ENCODE assay signal across 25 cellular contexts in the genomic region with DNA sequence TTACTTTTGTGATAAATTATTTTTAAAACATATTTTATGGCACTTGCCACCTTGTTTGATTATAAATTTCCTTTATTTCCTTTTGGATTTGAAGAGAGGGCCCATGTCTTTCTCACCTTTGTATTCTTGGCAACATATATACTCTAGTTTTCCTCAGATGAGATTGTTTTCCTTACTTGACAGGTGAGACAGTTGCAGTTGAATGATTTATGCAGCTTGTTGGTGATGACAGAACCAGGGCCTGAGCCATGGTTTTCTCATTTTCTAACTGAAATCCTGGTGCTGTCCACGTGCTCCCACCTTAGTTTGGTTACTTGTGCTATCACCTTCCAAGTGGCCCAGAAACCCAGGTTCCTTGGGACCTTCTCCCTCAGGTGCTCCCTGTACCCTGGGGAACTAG. TPM values are rescaled to one million over a fixed set of nuclear protein-coding genes. Genes with fewer than 3 reads are reported as not detected.
DNase-seq lines count a peak whose midpoint lies in the region; ATAC-seq, FAIRE-seq and TF ChIP-seq lines count a peak whose summit lies in the region.
"Had no signal": no experiment of that assay in that cellular context is flagged by ENCODE, and none has a peak within 500 bp of the region (broad histone marks: within the 10 kb centered on the region; RNA-seq: fewer than 3 reads in every experiment).

No MANE protein-coding gene starts in this region.

- H3K27me3 Mint-ChIP-seq in CD4-positive, alpha-beta T cell = no peaks in the 10 kb centered on the region
- no peaks in the 10 kb centered on the region for H3K27me3 Mint-ChIP-seq in neural crest cell (ENCODE audit: low read depth)

- TF ChIP-seq CTCF in CD4-positive, alpha-beta T cell (IDR thresholded peaks at IDR 0.05) = no peak
- TF ChIP-seq CTCF in K562 (IDR thresholded peaks at IDR 0.05 in 2 of 3, conservative IDR thresholded peaks at IDR 0.05 in 1 of 3; ENCODE audit: insufficient read depth in 2 of 3, low read depth in 1 of 3, low read length in 3 of 3) (no peak), neural crest cell (conservative IDR thresholded peaks at IDR 0.05) (no peak)

- CTCF ChIA-PET in CD4-positive, alpha-beta T cell (lab: Charles Lee) = no interaction called here
- CTCF ChIA-PET in K562 (lab: Yijun Ruan, JAX; ENCODE audit: low intra/inter-chr PET ratio) = no interaction called here

- H3K4me1 Mint-ChIP-seq in CD4-positive, alpha-beta T cell (ENCODE audit: low read depth) = peaks cover 66% of the 10 kb centered on the region
- H3K4me1 Mint-ChIP-seq in neural crest cell = peaks cover 11% of the 10 kb centered on the region

- FAIRE-seq in K562 (lab: Jason Lieb, UNC) = no peak
- FAIRE-seq: A549, GM12892, GM18507, H54 had no signal

- no peak for TF ChIP-seq RAD21 in K562 (CRISPR knock-in tag; conservative IDR thresholded peaks at IDR 0.05 in 1 of 2, IDR thresholded peaks at IDR 0.05 in 1 of 2)

- no peak overlapping the region; a peak in 1 of 4 replicates for H3K9ac ChIP-seq in K562 (ENCODE audit: insufficient read depth in 1 of 2, low read depth in 2 of 2, low read length in 2 of 2)

- POLR2A ChIA-PET in CD4-positive, alpha-beta T cell (lab: Charles Lee) = no interaction called here
- POLR2A ChIA-PET in K562 (lab: Yijun Ruan, JAX) = interaction anchor here (0.8 kb wide), 1 partner anchor 1533 kb away, joined by 3 read pairs; no protein-coding TSS in a partner anchor

- 0% methylated on average over 1 of the region's 1 CpG for WGBS in K562 (ENCODE audit: insufficient coverage, low coverage, missing lambda C conversion rate)

- no peak overlapping the region for H3K4me3 ChIP-seq in K562
- H3K4me3 ChIP-seq: A549, GM23338 had no signal

- no peak overlapping the region for H3K27ac ChIP-seq in CD4-positive, alpha-beta T cell (ENCODE audit: low read depth, low read length)
- H3K27ac ChIP-seq in K562 (ENCODE audit: extremely low read depth, low read depth, low read length) = no peak overlapping the region
- H3K27ac ChIP-seq: 22Rv1, C4-2B, HL-60 had no signal

- H3K9me3 ChIP-seq in CD4-positive, alpha-beta T cell (ENCODE audit: control insufficient read depth, low read length) = no peaks in the 10 kb centered on the region
- H3K9me3 ChIP-seq in K562 (replicated peaks; ENCODE audit: control insufficient read depth, insufficient read depth, low read depth, low read length) = no peaks in the 10 kb centered on the region
- H3K9me3 ChIP-seq: A549 had no signal

- DNase-seq in DMS53 (lab: John Stamatoyannopoulos, UW) (peak; percentile 17), DMS53 treated with DMSO at 0.1 percent for 48 hours (lab: John Stamatoyannopoulos, UW; ENCODE audit: unreplicated experiment) (no peak), K562 (ENCODE audit: extremely low read depth in 1 of 4, low spot score in 3 of 4) (no peak), neural crest cell (ENCODE audit: low read depth, low spot score) (no peak), posterior cingulate gyrus (no peak), NCI-H526 (lab: John Stamatoyannopoulos, UW) (no peak)
- DNase-seq in CD4-positive, alpha-beta T cell = no peak
- DNase-seq: AML-193; CD8-positive, alpha-beta T cell; COR-L47; DMS 273 treated with DMSO at 0.1 percent for 48 hours; DMS79; GDM1; HCEC 1CT; HFFc6; IMR-90 had no signal

- H3K9me3 Mint-ChIP-seq in CD4-positive, alpha-beta T cell = no peaks in the 10 kb centered on the region
- H3K9me3 Mint-ChIP-seq in neural crest cell = peaks cover 4% of the 10 kb centered on the region
- H3K9me3 Mint-ChIP-seq: CD8-positive, alpha-beta T cell; HFFc6 had no signal

- in situ Hi-C loops in K562 (cut with MboI) = no loop called here

- ATAC-seq in CD4-positive, alpha-beta T cell (ENCODE audit: poor library complexity) = no peak
- ATAC-seq in K562 (no peak), GM21723 (IDR thresholded peaks at IDR 0.05; ENCODE audit: unreplicated experiment) (no peak)
- ATAC-seq: A549; CD8-positive, alpha-beta T cell; GM23338 had no signal

- H3K36me3 ChIP-seq in K562 (ENCODE audit: control insufficient read depth, insufficient read depth, low read length) = no peaks in the 10 kb centered on the region

- no peak overlapping the region for H2AFZ ChIP-seq in K562 (ENCODE audit: low read depth, low read length)
- H2AFZ ChIP-seq: GM23338 had no signal

- H3K4me2 ChIP-seq in K562 (ENCODE audit: insufficient read depth, low read length) = no peak overlapping the region
- H3K4me2 ChIP-seq: GM23338 had no signal

- no peaks in the 10 kb centered on the region for H3K9me1 ChIP-seq in K562 (ENCODE audit: control insufficient read depth, insufficient read depth, low read length)

- peak overlapping the region; percentile 49 for H3K27ac Mint-ChIP-seq in CD4-positive, alpha-beta T cell
- peak overlapping the region; percentile 12 for H3K27ac Mint-ChIP-seq in neural crest cell (ENCODE audit: unreplicated experiment)
- H3K27ac Mint-ChIP-seq: CD8-positive, alpha-beta T cell; GM23338; HFFc6 had no signal

- no peak overlapping the region for H3K4me3 Mint-ChIP-seq in CD4-positive, alpha-beta T cell
- H3K4me3 Mint-ChIP-seq in neural crest cell = no peak overlapping the region
- H3K4me3 Mint-ChIP-seq: CD8-positive, alpha-beta T cell; GM23338; HFFc6 had no signal

- no peak for TF ChIP-seq EP300 in K562 (IDR thresholded peaks at IDR 0.05; ENCODE audit: low read length)

- no peaks in the 10 kb centered on the region for H4K20me1 ChIP-seq in K562 (replicated peaks; ENCODE audit: control insufficient read depth, insufficient read depth, low read length)

- H3K27me3 ChIP-seq in CD4-positive, alpha-beta T cell (ENCODE audit: control insufficient read depth, insufficient read depth, low read length) = no peaks in the 10 kb centered on the region
- H3K27me3 ChIP-seq in K562 (ENCODE audit: control insufficient read depth in 2 of 2, insufficient read depth in 2 of 2, low read length in 2 of 2) = no peaks in the 10 kb centered on the region; a peak in 1 of 5 replicates

- TF ChIP-seq POLR2A in K562 (conservative IDR thresholded peaks at IDR 0.05) = no peak

- intact Hi-C loops in CD4-positive, alpha-beta T cell (cut with DNase I, micrococcal nuclease) = no loop called here
- intact Hi-C loops in K562 (cut with micrococcal nuclease) = no loop called here
- intact Hi-C loops in posterior cingulate gyrus (cut with DNase I) = no loop called here

- BruUV-seq in K562 (replicated peaks; lab: Mats Ljungman, UMichigan) = no TSS peak

- no peaks in the 10 kb centered on the region; a peak in 2 of 5 replicates for H3K4me1 ChIP-seq in K562 (replicated peaks in 1 of 2; ENCODE audit: control insufficient read depth in 2 of 2, insufficient read depth in 2 of 2, low read length in 2 of 2)

- H3K79me2 ChIP-seq in K562 (ENCODE audit: control insufficient read depth, insufficient read depth, low read length) = no peaks in the 10 kb centered on the region

- peaks cover 95% of the 10 kb centered on the region for H3K36me3 Mint-ChIP-seq in CD4-positive, alpha-beta T cell (ENCODE audit: low read depth)
- peaks cover 15% of the 10 kb centered on the region for H3K36me3 Mint-ChIP-seq in neural crest cell (ENCODE audit: low read depth)

TF ChIP-seq in K562, 482 proteins besides CTCF, POLR2A, EP300 and RAD21:
- no peak for TF ChIP-seq TSC22D4 (tag; IDR thresholded peaks at IDR 0.05)
- TF ChIP-seq CHD2 (IDR thresholded peaks at IDR 0.05; ENCODE audit: low read depth, low read length) = no peak
- TF ChIP-seq MEIS2 (IDR thresholded peaks at IDR 0.05; ENCODE audit: partially characterized antibody) = peak; percentile 31
- TF ChIP-seq, protein P1, sequence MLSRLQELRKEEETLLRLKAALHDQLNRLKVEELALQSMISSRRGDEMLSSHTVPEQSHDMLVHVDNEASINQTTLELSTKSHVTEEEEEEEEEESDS (CRISPR knock-in tag; IDR thresholded peaks at IDR 0.05) = no peak
- TF ChIP-seq, protein P2, sequence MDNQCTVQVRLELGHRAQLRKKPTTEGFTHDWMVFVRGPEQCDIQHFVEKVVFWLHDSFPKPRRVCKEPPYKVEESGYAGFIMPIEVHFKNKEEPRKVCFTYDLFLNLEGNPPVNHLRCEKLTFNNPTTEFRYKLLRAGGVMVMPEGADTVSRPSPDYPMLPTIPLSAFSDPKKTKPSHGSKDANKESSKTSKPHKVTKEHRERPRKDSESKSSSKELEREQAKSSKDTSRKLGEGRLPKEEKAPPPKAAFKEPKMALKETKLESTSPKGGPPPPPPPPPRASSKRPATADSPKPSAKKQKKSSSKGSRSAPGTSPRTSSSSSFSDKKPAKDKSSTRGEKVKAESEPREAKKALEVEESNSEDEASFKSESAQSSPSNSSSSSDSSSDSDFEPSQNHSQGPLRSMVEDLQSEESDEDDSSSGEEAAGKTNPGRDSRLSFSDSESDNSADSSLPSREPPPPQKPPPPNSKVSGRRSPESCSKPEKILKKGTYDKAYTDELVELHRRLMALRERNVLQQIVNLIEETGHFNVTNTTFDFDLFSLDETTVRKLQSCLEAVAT (IDR thresholded peaks at IDR 0.05) = no peak
- no peak for TF ChIP-seq BDP1 (IDR thresholded peaks at IDR 0.05; ENCODE audit: insufficient read depth, insufficient read length)

RNA-seq across cellular contexts. Expression of gene TTC39C, which starts 58.2 kb away (rescaled TPM):
- 10 to 100 TPM; 82.6 to 91.8 TPM for total RNA-seq in CD4-positive, alpha-beta T cell
- 0.86 TPM in 1 of 2 replicates, not detected in the other for total RNA-seq in K562 (2011; cell fraction: chromatin; rRNA removed; ENCODE audit: low replicate concordance)
- 0.13 TPM in 1 of 2 replicates, not detected in the other for total RNA-seq in K562 (2011; cell fraction: nucleolus; rRNA removed)
- 0.61 and 1.1 TPM in 2 replicates for total RNA-seq in K562 (2011; cell fraction: nucleoplasm; rRNA removed)
- total RNA-seq in K562 (2014; rRNA removed) = not detected in 2 replicates
- total RNA-seq in K562 (2014; rRNA removed; fragmentation: Illumina TruSeq; extraction: Trizol) = not detected in 2 replicates
- total RNA-seq in K562 (2015; rRNA removed; fragmentation: Illumina TruSeq; extraction: Trizol) = 0.11 TPM in 1 of 2 replicates, not detected in the other
- 0.25 and 0.58 TPM in 2 replicates for total RNA-seq in K562 (2021)
- 0.19 and 0.22 TPM in 2 replicates for polyA plus RNA-seq in K562 (2011; rRNA removed)
- polyA plus RNA-seq in K562 (2011; cell fraction: cytosol; rRNA removed) = 0.07 and 0.15 TPM in 2 replicates
- polyA plus RNA-seq in K562 (2011; cell fraction: nucleus; rRNA removed) = 0.14 and 0.38 TPM in 2 replicates
- polyA plus RNA-seq in K562 (2012) = 0.03 TPM in 2 replicates
- polyA plus RNA-seq in K562 (2014; fragmentation: Illumina TruSeq; extraction: Trizol) = 0.37 TPM in 1 of 2 replicates, not detected in the other
- under 1 TPM in 1 of 2 experiments, not detected in 1; 0.01 TPM for polyA plus RNA-seq in K562 (2014; fragmentation: Nextera tagmentation; extraction: Ambion mirVana)
- 0.13 TPM in 1 of 2 replicates, not detected in the other for polyA plus RNA-seq in K562 (2014; rRNA removed)
- 0.12 and 0.18 TPM in 2 replicates for polyA minus RNA-seq in K562 (2011; rRNA and poly(A)+ RNA removed)
- not detected in 2 replicates for polyA minus RNA-seq in K562 (2011; cell fraction: cytosol; rRNA and poly(A)+ RNA removed)
- polyA minus RNA-seq in K562 (2011; cell fraction: nucleus; rRNA and poly(A)+ RNA removed) = 0.13 TPM in 1 of 2 replicates, not detected in the other
- 23.0 and 23.5 TPM in 2 replicates for total RNA-seq in neural crest cell

Comparison
In these comparisons a context has a peak if more than half of its experiments do, and no peak if none do; other contexts are left out.
1. RNA of gene TTC39C, which starts 58.2 kb away (total RNA-seq): 82.6 to 91.8 TPM in CD4-positive, alpha-beta T cell and 23.0 to 23.5 TPM in neural crest cell; 0.11 to 1.1 TPM in K562; every median in the first group is over 10 times any median in the second.